ENCODE assay signal across 8 cellular contexts in the genomic region with DNA sequence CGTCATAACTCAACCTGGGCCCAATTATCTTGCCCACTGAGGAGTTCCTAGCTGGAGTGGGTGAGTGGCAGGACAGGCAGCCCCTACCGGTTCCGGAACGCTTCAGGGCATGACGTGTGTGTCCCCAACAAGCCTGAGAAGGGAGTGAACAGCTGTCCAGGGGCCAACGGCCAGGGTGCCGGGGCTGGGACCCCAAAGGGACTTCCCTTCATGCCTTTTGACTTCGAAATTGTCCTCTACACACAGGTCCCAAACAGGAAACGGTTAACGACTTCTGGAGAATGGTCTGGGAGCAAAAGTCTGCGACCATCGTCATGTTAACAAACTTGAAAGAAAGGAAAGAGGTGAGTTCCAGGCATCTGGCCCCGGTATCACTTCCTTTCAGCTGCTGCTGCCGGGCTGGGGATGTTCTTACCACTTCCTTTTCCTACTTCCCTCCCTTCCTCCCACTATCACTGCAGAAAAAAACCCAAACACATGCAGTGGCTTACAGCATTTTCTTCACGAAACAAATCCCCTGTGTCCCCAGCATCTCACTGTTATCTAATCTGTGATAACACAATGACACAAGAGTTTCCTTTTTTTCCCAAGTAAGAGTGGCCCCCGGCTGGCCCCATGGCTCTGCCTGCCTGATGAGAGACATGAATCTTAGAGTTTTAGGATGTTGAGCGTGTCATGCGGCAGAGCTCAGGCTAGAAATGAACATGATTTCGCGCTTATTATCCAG.
DNase-seq lines count a peak whose midpoint lies in the region; ATAC-seq and TF ChIP-seq lines count a peak whose summit lies in the region.

No MANE protein-coding gene starts in this region.

- H3K27ac ChIP-seq in trophoblast cell (ENCODE audit: low read depth, low read length): no peak overlapping the region

- peaks cover 98% of the 10 kb centered on the region for H3K4me1 Mint-ChIP-seq in dendritic cell treated with granulocyte-macrophage colony-stimulating factor and Interleukin-4, amounts not matched to agents 40 ng/mL and 50 ng/mL, for 4 days (ENCODE audit: low read depth)

- H3K27ac Mint-ChIP-seq in dendritic cell treated with granulocyte-macrophage colony-stimulating factor and Interleukin-4, amounts not matched to agents 40 ng/mL and 50 ng/mL, for 4 days: peak overlapping the region; percentile 86

- H3K4me2 ChIP-seq in trophoblast cell (ENCODE audit: low read length): no peak overlapping the region

- H4K12ac ChIP-seq in trophoblast cell (ENCODE audit: low read depth, low read length): no peak overlapping the region

- DNase-seq in T-helper 2 cell (peak in 3 of 5 experiments; percentile 40 to 85 (median 79)), trophoblast cell (peak; percentile 69 to 75), GM19240 (ENCODE audit: insufficient read length, low spot score) (no peak), lower leg skin (ENCODE audit: low spot score in 2 of 2) (no peak), NCI-H2171 (lab: John Stamatoyannopoulos, UW) (no peak)

- peak; percentile 39 for ATAC-seq in GM19025 (IDR thresholded peaks at IDR 0.05; ENCODE audit: low read depth, unreplicated experiment)
- peak; percentile 45 for ATAC-seq in HG03095 (IDR thresholded peaks at IDR 0.05; ENCODE audit: unreplicated experiment)

- H3K4ac ChIP-seq in trophoblast cell (ENCODE audit: low read depth, low read length): no peak overlapping the region

- peaks cover 4 to 6% of the 10 kb centered on the region in 2 experiments for H3K4me1 ChIP-seq in trophoblast cell (ENCODE audit: control insufficient read depth in 1 of 2, insufficient read depth in 2 of 2, low read length in 2 of 2)

- H2BK5ac ChIP-seq in trophoblast cell (ENCODE audit: low read depth, low read length, poor library complexity): no peak overlapping the region

- H3K9ac ChIP-seq in trophoblast cell (ENCODE audit: low read length): no peak overlapping the region

- H3K23ac ChIP-seq in trophoblast cell (ENCODE audit: low read length): no peak overlapping the region

- no peak overlapping the region for H4K91ac ChIP-seq in trophoblast cell (ENCODE audit: low read depth, low read length)

- no peak overlapping the region for H4K8ac ChIP-seq in trophoblast cell (ENCODE audit: low read depth, low read length)

- peaks cover 100% of the 10 kb centered on the region for H3K36me3 Mint-ChIP-seq in dendritic cell treated with granulocyte-macrophage colony-stimulating factor and Interleukin-4, amounts not matched to agents 40 ng/mL and 50 ng/mL, for 4 days (ENCODE audit: low read depth)

- H2BK12ac ChIP-seq in trophoblast cell (ENCODE audit: low read length): no peak overlapping the region

- H2AFZ ChIP-seq in trophoblast cell (ENCODE audit: insufficient read depth, low read length, poor library complexity): no peak overlapping the region

- H2AK5ac ChIP-seq in trophoblast cell (ENCODE audit: low read length): no peak overlapping the region

- no peak overlapping the region for H3K14ac ChIP-seq in trophoblast cell (ENCODE audit: low read length)

- peaks cover 3% of the 10 kb centered on the region for H3K79me1 ChIP-seq in trophoblast cell (ENCODE audit: low read length)

- intact Hi-C loops in dendritic cell treated with granulocyte-macrophage colony-stimulating factor and Interleukin-4, amounts not matched to agents 40 ng/mL and 50 ng/mL, for 4 days (cut with micrococcal nuclease): no loop called here
- intact Hi-C loops in lower leg skin (cut with DNase I; ENCODE audit: low total_unique reads): loop anchor here (10.0 kb wide), 1 partner anchor 158 kb away; a partner anchor contains a TSS

- H3K18ac ChIP-seq in trophoblast cell (ENCODE audit: low read length): no peak overlapping the region

- H3K27me3 ChIP-seq in trophoblast cell (ENCODE audit: insufficient read depth, low read length): no peaks in the 10 kb centered on the region

- peaks cover 35 to 39% of the 10 kb centered on the region in 2 experiments for H3K36me3 ChIP-seq in trophoblast cell (ENCODE audit: control insufficient read depth in 1 of 2, insufficient read depth in 2 of 2, low read length in 2 of 2)

- H3K9me3 ChIP-seq in trophoblast cell (ENCODE audit: insufficient read depth, low read depth, low read length): peaks cover 17% of the 10 kb centered on the region

- no peaks in the 10 kb centered on the region for H3K79me2 ChIP-seq in trophoblast cell (ENCODE audit: control insufficient read depth, insufficient read depth, low read length, poor library complexity)

- H3K4me3 Mint-ChIP-seq in dendritic cell treated with granulocyte-macrophage colony-stimulating factor and Interleukin-4, amounts not matched to agents 40 ng/mL and 50 ng/mL, for 4 days: peak overlapping the region; percentile 73

- peaks cover 5% of the 10 kb centered on the region for H3K9me3 Mint-ChIP-seq in dendritic cell treated with granulocyte-macrophage colony-stimulating factor and Interleukin-4, amounts not matched to agents 40 ng/mL and 50 ng/mL, for 4 days

- no peak overlapping the region for H2BK120ac ChIP-seq in trophoblast cell (ENCODE audit: insufficient read depth, low read length, poor library complexity)

- TF ChIP-seq CTCF in lower leg skin (IDR thresholded peaks at IDR 0.05): no peak

- no peaks in the 10 kb centered on the region for H3K27me3 Mint-ChIP-seq in dendritic cell treated with granulocyte-macrophage colony-stimulating factor and Interleukin-4, amounts not matched to agents 40 ng/mL and 50 ng/mL, for 4 days

- H3K4me3 ChIP-seq in trophoblast cell (ENCODE audit: low read depth, low read length) (no peak overlapping the region), lower leg skin (ENCODE audit: low read depth, poor library complexity, severe bottlenecking) (no peak overlapping the region)

- no CpG with 5 or more reads among the region's 20 CpGs for WGBS in trophoblast cell (ENCODE audit: extremely low coverage, insufficient coverage, insufficient read length)
- WGBS in lower leg skin, 2 donors: 64 to 68% methylated on average over 20 of the region's 20 CpGs

- TF ChIP-seq POLR2A in lower leg skin (IDR thresholded peaks at IDR 0.05): no peak

Comparison
In these comparisons a context has a peak if more than half of its experiments do, and no peak if none do; other contexts are left out.
1. DNase-seq: peak in T-helper 2 cell (3 of 5) and trophoblast cell (2 of 2); none in GM19240 (single experiment), lower leg skin (0 of 2) and NCI-H2171 (single experiment).